Comparison of ENCODE assay signal across 18 cellular contexts in the genomic region with DNA sequence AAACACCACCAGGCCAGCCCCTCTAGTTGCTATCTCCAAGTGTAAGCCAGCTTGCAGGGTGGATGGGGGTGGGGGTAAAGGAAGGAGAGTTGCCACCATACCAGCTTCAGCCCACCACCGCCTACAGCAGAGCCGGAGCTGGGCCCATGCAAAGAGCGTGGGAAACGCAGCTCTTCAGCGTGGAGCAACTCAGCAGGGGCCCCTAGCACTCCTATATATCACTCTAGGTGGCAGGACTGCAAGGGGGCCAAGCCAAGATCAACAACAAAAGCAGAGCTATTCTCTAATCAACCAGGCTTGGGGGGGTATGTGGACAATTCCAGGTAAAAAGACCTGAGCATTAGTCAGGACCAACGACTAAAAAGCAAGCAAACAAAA.
"Had no signal": no experiment of that assay in that cellular context is flagged by ENCODE, and none has a peak within 500 bp of the region (broad histone marks: within the 10 kb centered on the region; RNA-seq: fewer than 3 reads in every experiment).

No MANE protein-coding gene starts in this region.

- H3K27ac ChIP-seq: adrenal gland, brain microvascular endothelial cell, esophagus muscularis mucosa, foreskin keratinocyte, heart right ventricle, left ventricle myocardium inferior, pancreas, spleen, tibial nerve had no signal

- DNase-seq: foreskin keratinocyte had no signal

- H3K27ac Mint-ChIP-seq: activated CD4-positive, alpha-beta memory T cell treated with anti-CD3 and anti-CD28 coated beads for 36 hours; activated CD4-positive, alpha-beta T cell treated with anti-CD3 and anti-CD28 coated beads, Interleukin-2, amount 10 ng/mL, durations not matched to agents 24 days and 14 days; activated naive CD4-positive, alpha-beta T cell treated with anti-CD3 and anti-CD28 coated beads for 36 hours; activated naive CD8-positive, alpha-beta T cell treated with anti-CD3 and anti-CD28 coated beads for 36 hours; activated T-helper 1 cell treated with anti-CD3 and anti-CD28 coated beads, Interleukin-12 subunit alpha, Interleukin-12 subunit beta, Interleukin-2, Interleukin-4 antibody, amounts not matched to agents 30 ng/mL and 10 ng/mL and 1 ng/mL, durations not matched to agents 14 hours and 24 hours and 36 hours; endodermal cell; T-helper 17 cell had no signal

- H3K36me3 ChIP-seq: adrenal gland, brain microvascular endothelial cell, esophagus muscularis mucosa, heart right ventricle, left ventricle myocardium inferior, pancreas, spleen, tibial nerve had no signal

- H3K9me3 Mint-ChIP-seq: activated CD4-positive, alpha-beta memory T cell treated with anti-CD3 and anti-CD28 coated beads for 36 hours; activated CD4-positive, alpha-beta T cell treated with anti-CD3 and anti-CD28 coated beads, Interleukin-2, amount 10 ng/mL, durations not matched to agents 24 days and 14 days; activated naive CD4-positive, alpha-beta T cell treated with anti-CD3 and anti-CD28 coated beads for 36 hours; activated naive CD8-positive, alpha-beta T cell treated with anti-CD3 and anti-CD28 coated beads for 36 hours; activated T-helper 1 cell treated with anti-CD3 and anti-CD28 coated beads, Interleukin-12 subunit alpha, Interleukin-12 subunit beta, Interleukin-2, Interleukin-4 antibody, amounts not matched to agents 30 ng/mL and 10 ng/mL and 1 ng/mL, durations not matched to agents 14 hours and 24 hours and 36 hours; neural crest cell had no signal

- H3K36me3 Mint-ChIP-seq: activated CD4-positive, alpha-beta memory T cell treated with anti-CD3 and anti-CD28 coated beads for 36 hours; activated naive CD8-positive, alpha-beta T cell treated with anti-CD3 and anti-CD28 coated beads for 36 hours had no signal

- H3K4me3 Mint-ChIP-seq: activated CD4-positive, alpha-beta memory T cell treated with anti-CD3 and anti-CD28 coated beads for 36 hours; activated CD4-positive, alpha-beta T cell treated with anti-CD3 and anti-CD28 coated beads, Interleukin-2, amount 10 ng/mL, durations not matched to agents 24 days and 14 days; activated naive CD4-positive, alpha-beta T cell treated with anti-CD3 and anti-CD28 coated beads for 36 hours; activated naive CD8-positive, alpha-beta T cell treated with anti-CD3 and anti-CD28 coated beads for 36 hours; activated T-helper 1 cell treated with anti-CD3 and anti-CD28 coated beads, Interleukin-12 subunit alpha, Interleukin-12 subunit beta, Interleukin-2, Interleukin-4 antibody, amounts not matched to agents 30 ng/mL and 10 ng/mL and 1 ng/mL, durations not matched to agents 14 hours and 24 hours and 36 hours; endodermal cell had no signal

- H3K9me3 ChIP-seq: adrenal gland, esophagus muscularis mucosa, heart right ventricle, left ventricle myocardium inferior, pancreas, spleen, tibial nerve had no signal

- H3K4me3 ChIP-seq: adrenal gland, esophagus muscularis mucosa, heart right ventricle, left ventricle myocardium inferior, lung, pancreas, spleen, tibial nerve had no signal

- H3K4me1 ChIP-seq: foreskin keratinocyte, pancreas had no signal
